28 cellular contexts compared by ENCODE assay signal in genomic region chr7:151031011-151031410, GRCh38.
"Had no signal": no experiment of that assay in that cellular context is flagged by ENCODE, and none has a peak within 500 bp of the region (broad histone marks: within the 10 kb centered on the region; RNA-seq: fewer than 3 reads in every experiment).

No MANE protein-coding gene starts in this region.

- H3K36me3 ChIP-seq: cardiac muscle cell had no signal

- H3K27me3 ChIP-seq: brain microvascular endothelial cell, cardiac muscle cell, MG63 had no signal

- H3K4me3 ChIP-seq: cardiac muscle cell, MG63 had no signal

- H3K9me3 Mint-ChIP-seq: activated B cell treated with CpG ODN at 0.5 μM for 24 hours; activated CD4-positive, alpha-beta T cell treated with anti-CD3 and anti-CD28 coated beads, Interleukin-2, amount 10 ng/mL, durations not matched to agents 24 days and 14 days; activated naive CD4-positive, alpha-beta T cell treated with anti-CD3 and anti-CD28 coated beads, Interleukin-2, amount 50 U/mL, for 72 hours; activated naive CD8-positive, alpha-beta T cell treated with anti-CD3 and anti-CD28 coated beads, Interleukin-2, amount 50 U/mL, for 24 hours; activated T-cell treated with anti-CD3 and anti-CD28 coated beads, Interleukin-2, amount 50 U/mL, for 24 hours; activated T-helper 1 cell treated with anti-CD3 and anti-CD28 coated beads, Interleukin-12 subunit alpha, Interleukin-12 subunit beta, Interleukin-2, Interleukin-4 antibody, amounts not matched to agents 30 ng/mL and 10 ng/mL and 1 ng/mL, durations not matched to agents 14 hours and 24 hours and 36 hours; T-cell had no signal

- H3K27ac ChIP-seq: brain microvascular endothelial cell, cardiac muscle cell had no signal

- FAIRE-seq: TTC549 had no signal

- H3K4me3 Mint-ChIP-seq: activated B cell treated with CpG ODN at 0.5 μM for 24 hours; activated CD4-positive, alpha-beta T cell treated with anti-CD3 and anti-CD28 coated beads, Interleukin-2, amount 10 ng/mL, durations not matched to agents 24 days and 14 days; activated CD8-positive, alpha-beta memory T cell treated with anti-CD3 and anti-CD28 coated beads, Interleukin-2, amount 10 ng/mL, durations not matched to agents 7 days and 5 days; activated naive CD8-positive, alpha-beta T cell treated with anti-CD3 and anti-CD28 coated beads, Interleukin-2, amount 50 U/mL, for 24 hours; activated T-cell treated with anti-CD3 and anti-CD28 coated beads, Interleukin-2, amount 50 U/mL, for 24 hours; activated T-helper 1 cell treated with anti-CD3 and anti-CD28 coated beads, Interleukin-12 subunit alpha, Interleukin-12 subunit beta, Interleukin-2, Interleukin-4 antibody, amounts not matched to agents 30 ng/mL and 10 ng/mL and 1 ng/mL, durations not matched to agents 14 hours and 24 hours and 36 hours; T-cell had no signal

- H3K27ac Mint-ChIP-seq: activated B cell treated with CpG ODN at 0.5 μM for 24 hours; activated CD8-positive, alpha-beta memory T cell treated with anti-CD3 and anti-CD28 coated beads, Interleukin-2, amount 10 ng/mL, durations not matched to agents 7 days and 5 days; activated naive CD8-positive, alpha-beta T cell treated with anti-CD3 and anti-CD28 coated beads, Interleukin-2, amount 50 U/mL, for 24 hours; activated T-cell treated with anti-CD3 and anti-CD28 coated beads, Interleukin-2, amount 50 U/mL, for 24 hours; activated T-helper 1 cell treated with anti-CD3 and anti-CD28 coated beads, Interleukin-12 subunit alpha, Interleukin-12 subunit beta, Interleukin-2, Interleukin-4 antibody, amounts not matched to agents 30 ng/mL and 10 ng/mL and 1 ng/mL, durations not matched to agents 14 hours and 24 hours and 36 hours; T-cell had no signal

- H3K27me3 Mint-ChIP-seq: activated CD4-positive, alpha-beta T cell treated with anti-CD3 and anti-CD28 coated beads, Interleukin-2, amount 10 ng/mL, durations not matched to agents 24 days and 14 days; activated CD8-positive, alpha-beta memory T cell treated with anti-CD3 and anti-CD28 coated beads, Interleukin-2, amount 10 ng/mL, durations not matched to agents 7 days and 5 days; activated naive CD8-positive, alpha-beta T cell treated with anti-CD3 and anti-CD28 coated beads, Interleukin-2, amount 50 U/mL, for 24 hours; activated T-cell treated with anti-CD3 and anti-CD28 coated beads, Interleukin-2, amount 50 U/mL, for 24 hours; T-cell had no signal

- DNase-seq: activated B cell treated with CpG ODN at 0.5 μM for 24 hours; activated CD4-positive, alpha-beta T cell treated with anti-CD3 and anti-CD28 coated beads for 1 hour; activated CD4-positive, alpha-beta T cell treated with anti-CD3 and anti-CD28 coated beads, Interleukin-2, amount 10 ng/mL, durations not matched to agents 24 days and 14 days; activated CD4-positive, alpha-beta T cell treated with anti-CD3 and anti-CD28 coated beads, Interleukin-2, amount 50 U/mL, for 48 hours; activated CD8-positive, alpha-beta memory T cell treated with anti-CD3 and anti-CD28 coated beads, Interleukin-2, amount 10 ng/mL, durations not matched to agents 7 days and 5 days; activated effector memory CD4-positive, alpha-beta T cell treated with anti-CD3 and anti-CD28 coated beads, Interleukin-2, amount 50 U/mL, for 16 hours; activated naive CD4-positive, alpha-beta T cell treated with Interleukin-2 at 50 U/mL for 16 hours; activated naive CD8-positive, alpha-beta T cell treated with anti-CD3 and anti-CD28 coated beads, Interleukin-2, amount 50 U/mL, for 24 hours; activated T-cell treated with anti-CD3 and anti-CD28 coated beads, Interleukin-2, amount 50 U/mL, for 24 hours; amygdala; brain microvascular endothelial cell; MG63; MV-4-11; NCI-H1092 treated with DMSO at 0.1 percent for 48 hours; NCI-H1436; NCI-H187; NCI-H2081; NCI-H446; NCI-H524; PC-3; SHP77 treated with DMSO at 0.1 percent for 48 hours; T-cell; T-helper 2 cell; T1000 had no signal

- ATAC-seq: activated CD8-positive, alpha-beta memory T cell treated with anti-CD3 and anti-CD28 coated beads, Interleukin-2, amount 10 ng/mL, durations not matched to agents 7 days and 5 days; activated naive CD4-positive, alpha-beta T cell treated with anti-CD3 and anti-CD28 coated beads, Interleukin-2, amount 50 U/mL, for 72 hours; activated naive CD8-positive, alpha-beta T cell treated with anti-CD3 and anti-CD28 coated beads, Interleukin-2, amount 50 U/mL, for 24 hours; PC-3; T-cell had no signal

- H3K36me3 Mint-ChIP-seq: activated CD8-positive, alpha-beta memory T cell treated with anti-CD3 and anti-CD28 coated beads, Interleukin-2, amount 10 ng/mL, durations not matched to agents 7 days and 5 days had no signal

- H3K9me3 ChIP-seq: MG63 had no signal
